Comparison of ENCODE assay signal across 17 cellular contexts in the genomic region with DNA sequence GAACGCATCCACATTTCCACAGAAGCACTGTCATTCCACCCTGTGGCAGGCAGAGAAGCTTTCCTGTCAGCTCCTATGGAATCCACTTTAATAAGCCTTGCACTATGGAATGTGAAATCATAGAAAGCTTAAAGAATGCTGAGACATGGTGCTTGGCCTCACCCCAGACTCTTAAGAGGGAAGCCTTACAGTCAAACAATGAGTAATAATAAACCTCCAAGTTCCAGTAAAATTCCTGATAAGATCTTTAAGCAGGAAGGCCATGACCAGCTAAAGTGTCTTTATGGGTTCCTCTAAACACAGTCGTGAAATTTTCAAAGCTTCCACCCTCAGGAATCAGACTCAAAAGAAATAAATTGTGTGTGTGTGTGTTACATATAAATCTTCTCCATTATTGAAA. TPM values are rescaled to one million over a fixed set of nuclear protein-coding genes. Genes with fewer than 3 reads are reported as not detected.
DNase-seq lines count a peak whose midpoint lies in the region; TF ChIP-seq lines count a peak whose summit lies in the region.
"Had no signal": no experiment of that assay in that cellular context is flagged by ENCODE, and none has a peak within 500 bp of the region (broad histone marks: within the 10 kb centered on the region; RNA-seq: fewer than 3 reads in every experiment).

No MANE protein-coding gene starts in this region.

- H3K27me3 ChIP-seq in A673 (replicated peaks; ENCODE audit: insufficient read depth, low read depth, low read length, poor library complexity) (no peaks in the 10 kb centered on the region), trophoblast cell (ENCODE audit: insufficient read depth, low read length) (no peaks in the 10 kb centered on the region)
- H3K27me3 ChIP-seq: pancreas, vagina had no signal

- no peaks in the 10 kb centered on the region for H3K9me3 ChIP-seq in A673 (ENCODE audit: low read depth, low read length, poor library complexity, severe bottlenecking)
- no peaks in the 10 kb centered on the region for H3K9me3 ChIP-seq in trophoblast cell (ENCODE audit: insufficient read depth, low read depth, low read length)
- H3K9me3 ChIP-seq: pancreas, vagina had no signal

- H3K36me3 Mint-ChIP-seq in activated naive CD4-positive, alpha-beta T cell treated with anti-CD3 and anti-CD28 coated beads, Interleukin-2, amount 10 ng/mL, durations not matched to agents 7 days and 5 days: no peaks in the 10 kb centered on the region
- H3K36me3 Mint-ChIP-seq: activated CD4-positive, alpha-beta memory T cell treated with anti-CD3 and anti-CD28 coated beads for 36 hours had no signal

- no peak overlapping the region for H3K4ac ChIP-seq in trophoblast cell (ENCODE audit: low read depth, low read length)

- peaks cover 18% of the 10 kb centered on the region for H3K27me3 Mint-ChIP-seq in activated naive CD4-positive, alpha-beta T cell treated with anti-CD3 and anti-CD28 coated beads, Interleukin-2, amount 10 ng/mL, durations not matched to agents 7 days and 5 days

- no peaks in the 10 kb centered on the region for H3K36me3 ChIP-seq in A673 (ENCODE audit: insufficient read depth, low read length, poor library complexity, severe bottlenecking)
- H3K36me3 ChIP-seq in trophoblast cell (ENCODE audit: control insufficient read depth in 1 of 2, insufficient read depth in 2 of 2, low read length in 2 of 2): no peaks in the 10 kb centered on the region
- H3K36me3 ChIP-seq: pancreas, vagina had no signal

- H2AFZ ChIP-seq in trophoblast cell (ENCODE audit: insufficient read depth, low read length, poor library complexity): no peak overlapping the region

- no peak for TF ChIP-seq CTCF in A673 (conservative IDR thresholded peaks at IDR 0.05; ENCODE audit: low read depth, low read length)

- no CpG with 5 or more reads among the region's 2 CpGs for WGBS in trophoblast cell (ENCODE audit: extremely low coverage, insufficient coverage, insufficient read length)

- H3K9me3 Mint-ChIP-seq in activated naive CD4-positive, alpha-beta T cell treated with anti-CD3 and anti-CD28 coated beads, Interleukin-2, amount 10 ng/mL, durations not matched to agents 7 days and 5 days: no peaks in the 10 kb centered on the region
- H3K9me3 Mint-ChIP-seq: activated CD4-positive, alpha-beta memory T cell treated with anti-CD3 and anti-CD28 coated beads for 36 hours had no signal

- no peak overlapping the region for H3K4me2 ChIP-seq in trophoblast cell (ENCODE audit: low read length)

- H3K18ac ChIP-seq in trophoblast cell (ENCODE audit: low read length): no peak overlapping the region

- CTCF ChIA-PET in A673 (lab: Charles Lee): no interaction called here
- CTCF ChIA-PET in activated naive CD4-positive, alpha-beta T cell treated with anti-CD3 and anti-CD28 coated beads, Interleukin-2, amount 10 ng/mL, durations not matched to agents 7 days and 5 days (lab: Charles Lee): no interaction called here

- no peak overlapping the region for H4K91ac ChIP-seq in trophoblast cell (ENCODE audit: low read depth, low read length)

- no peaks in the 10 kb centered on the region for H3K79me2 ChIP-seq in trophoblast cell (ENCODE audit: control insufficient read depth, insufficient read depth, low read length, poor library complexity)

- peaks cover 34% of the 10 kb centered on the region for H3K4me1 ChIP-seq in A673 (ENCODE audit: insufficient read depth, low read length, poor library complexity, severe bottlenecking)
- peaks cover 0 to 6% of the 10 kb centered on the region in 2 experiments for H3K4me1 ChIP-seq in trophoblast cell (ENCODE audit: control insufficient read depth in 1 of 2, insufficient read depth in 2 of 2, low read length in 2 of 2)

- intact Hi-C loops in A673 (cut with micrococcal nuclease; ENCODE audit: unreplicated experiment): loop anchor here (5.0 kb wide), 1 partner anchor 63 kb away; no protein-coding TSS in a partner anchor

- H3K4me1 Mint-ChIP-seq in activated naive CD4-positive, alpha-beta T cell treated with anti-CD3 and anti-CD28 coated beads, Interleukin-2, amount 10 ng/mL, durations not matched to agents 7 days and 5 days: peaks cover 7% of the 10 kb centered on the region

- H3K23ac ChIP-seq in trophoblast cell (ENCODE audit: low read length): no peak overlapping the region

- H3K4me3 Mint-ChIP-seq in activated naive CD4-positive, alpha-beta T cell treated with anti-CD3 and anti-CD28 coated beads, Interleukin-2, amount 10 ng/mL, durations not matched to agents 7 days and 5 days: no peak overlapping the region
- H3K4me3 Mint-ChIP-seq: activated CD4-positive, alpha-beta memory T cell treated with anti-CD3 and anti-CD28 coated beads for 36 hours had no signal

- BruUV-seq in A673 (replicated peaks; lab: Mats Ljungman, UMichigan): no TSS peak

- no peak overlapping the region for H2BK120ac ChIP-seq in trophoblast cell (ENCODE audit: insufficient read depth, low read length, poor library complexity)

- POLR2A ChIA-PET in A673 (lab: Charles Lee; ENCODE audit: low non-redundant PET): no interaction called here

- H2BK12ac ChIP-seq in trophoblast cell (ENCODE audit: low read length): no peak overlapping the region

- H3K9ac ChIP-seq in trophoblast cell (ENCODE audit: low read length): no peak overlapping the region

- DNase-seq in A673 (ENCODE audit: low spot score) (peak; percentile 33), HT1080 (ENCODE audit: low read depth) (peak; percentile 46), astrocyte of the hippocampus (ENCODE audit: low read depth, low spot score) (peak; percentile 56), glomerular endothelial cell (ENCODE audit: extremely low read depth, low read depth, low spot score) (peak; percentile 41), DMS53 (lab: John Stamatoyannopoulos, UW) (no peak), trophoblast cell (no peak), SIG-M5 (lab: John Stamatoyannopoulos, UW) (no peak)
- DNase-seq in activated naive CD4-positive, alpha-beta T cell treated with anti-CD3 and anti-CD28 coated beads, Interleukin-2, amount 10 ng/mL, durations not matched to agents 7 days and 5 days: no peak
- DNase-seq: activated CD4-positive, alpha-beta memory T cell treated with anti-CD3 and anti-CD28 coated beads for 36 hours; activated gamma-delta T cell; AML-193; hypothalamus; Karpas-422; pancreas had no signal

- no peak overlapping the region for H3K27ac Mint-ChIP-seq in activated naive CD4-positive, alpha-beta T cell treated with anti-CD3 and anti-CD28 coated beads, Interleukin-2, amount 10 ng/mL, durations not matched to agents 7 days and 5 days
- H3K27ac Mint-ChIP-seq: activated CD4-positive, alpha-beta memory T cell treated with anti-CD3 and anti-CD28 coated beads for 36 hours had no signal

- H3K27ac ChIP-seq in A673 (ENCODE audit: low read depth, low read length, poor library complexity, severe bottlenecking): no peak overlapping the region
- no peak overlapping the region for H3K27ac ChIP-seq in trophoblast cell (ENCODE audit: low read depth, low read length)
- H3K27ac ChIP-seq: coronary artery, vagina had no signal

- H3K4me3 ChIP-seq in A673 (ENCODE audit: low read depth, low read length, poor library complexity, severe bottlenecking) (no peak overlapping the region), trophoblast cell (ENCODE audit: low read depth, low read length) (no peak overlapping the region)
- H3K4me3 ChIP-seq: coronary artery, pancreas, vagina had no signal

- no peak overlapping the region for H2BK5ac ChIP-seq in trophoblast cell (ENCODE audit: low read depth, low read length, poor library complexity)

- H4K12ac ChIP-seq in trophoblast cell (ENCODE audit: low read depth, low read length): no peak overlapping the region

- H4K8ac ChIP-seq in trophoblast cell (ENCODE audit: low read depth, low read length): no peak overlapping the region

- H3K14ac ChIP-seq in trophoblast cell (ENCODE audit: low read length): no peak overlapping the region

- H3K79me1 ChIP-seq in trophoblast cell (ENCODE audit: low read length): no peaks in the 10 kb centered on the region

- no peak overlapping the region for H2AK5ac ChIP-seq in trophoblast cell (ENCODE audit: low read length)

RNA-seq across cellular contexts. Expression of a gene that starts 11.9 kb away (rescaled TPM):
- total RNA-seq in A673 (2021) (0.61 and 1.3 TPM in 2 replicates), glomerular endothelial cell (not detected in 2 replicates)
- total RNA-seq in HT1080 (2014; rRNA removed; shearing (Covaris generic)): 0.27 TPM in 1 of 2 replicates, not detected in the other
- polyA plus RNA-seq in HT1080 (2015; cell fraction: cytosol; rRNA removed): 0.09 and 0.22 TPM in 2 replicates
- polyA plus RNA-seq in HT1080 (2015; cell fraction: nucleus; rRNA removed): not detected in 2 replicates
- not detected in 2 replicates for polyA plus RNA-seq in trophoblast cell (2013)
- total RNA-seq: activated CD4-positive, alpha-beta memory T cell treated with anti-CD3 and anti-CD28 coated beads for 36 hours; mesenteric fat pad; pancreas; vagina had no signal
- polyA plus RNA-seq: pancreas had no signal

RNA-seq across cellular contexts. Expression of a gene that starts 24.6 kb away (rescaled TPM):
- total RNA-seq in A673 (2021): 37.8 and 40.5 TPM in 2 replicates
- total RNA-seq in HT1080 (2014; rRNA removed; shearing (Covaris generic)): 31.8 and 32.9 TPM in 2 replicates
- 23.0 and 28.3 TPM in 2 replicates for polyA plus RNA-seq in HT1080 (2015; cell fraction: cytosol; rRNA removed)
- polyA plus RNA-seq in HT1080 (2015; cell fraction: nucleus; rRNA removed): 96.2 and 110 TPM in 2 replicates
- total RNA-seq in glomerular endothelial cell: 11.9 and 13.0 TPM in 2 replicates
- 16.4 and 16.7 TPM in 2 replicates for polyA plus RNA-seq in trophoblast cell (2013)

Comparison
In these comparisons a context has a peak if more than half of its experiments do, and no peak if none do; other contexts are left out.
1. DNase-seq: peak in A673 (single experiment), HT1080 (single experiment), astrocyte of the hippocampus (single experiment) and glomerular endothelial cell (single experiment); none in DMS53 (single experiment), activated naive CD4-positive, alpha-beta T cell treated with anti-CD3 and anti-CD28 coated beads, Interleukin-2, amount 10 ng/mL, durations not matched to agents 7 days and 5 days (single experiment), trophoblast cell (0 of 2) and SIG-M5 (single experiment).